ENCODE assay signal across 8 cellular contexts in the genomic region with DNA sequence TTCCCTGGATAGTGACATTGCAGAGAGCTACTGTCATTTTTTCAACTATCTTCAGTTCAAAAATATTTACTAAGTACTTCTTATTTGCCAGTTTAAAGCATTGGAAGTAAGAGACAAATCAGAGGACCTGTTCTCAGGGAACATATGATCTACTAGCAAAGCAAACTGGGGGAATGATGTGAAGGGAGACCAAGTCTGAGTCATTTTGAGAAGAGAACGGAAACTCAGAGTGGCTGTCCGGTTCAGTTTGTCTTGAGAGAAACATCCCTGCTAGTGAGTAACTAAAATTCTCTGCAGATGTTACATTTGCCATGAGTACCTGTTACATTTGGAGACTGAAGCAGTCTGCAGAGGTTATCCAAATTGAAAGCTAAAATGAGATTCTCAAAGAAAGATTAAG.
DNase-seq lines count a peak whose midpoint lies in the region; ATAC-seq, FAIRE-seq and TF ChIP-seq lines count a peak whose summit lies in the region.

No MANE protein-coding gene starts in this region.

- H3K27me3 ChIP-seq in adipocyte (replicated peaks; ENCODE audit: control insufficient read depth, insufficient read depth, low read length) (no peaks in the 10 kb centered on the region), left ventricle myocardium inferior (ENCODE audit: low read depth) (no peaks in the 10 kb centered on the region)

- intact Hi-C loops in left ventricle myocardium inferior (cut with micrococcal nuclease) = no loop called here

- no peak for FAIRE-seq in HTR-8/SVneo (lab: Jason Lieb, UNC)

- TF ChIP-seq CTCF in left ventricle myocardium inferior (IDR thresholded peaks at IDR 0.05; ENCODE audit: borderline replicate concordance) = no peak

- H3K4me1 ChIP-seq in adipocyte (ENCODE audit: control insufficient read depth, insufficient read depth, low read length) = peaks cover 5% of the 10 kb centered on the region
- H3K4me1 ChIP-seq in left ventricle myocardium inferior = no peaks in the 10 kb centered on the region

- TF ChIP-seq POLR2A in GM18505 (IDR thresholded peaks at IDR 0.05; ENCODE audit: borderline replicate concordance, extremely low read depth, insufficient read depth, insufficient read length) = no peak

- DNase-seq in adipocyte (ENCODE audit: low read depth) (peak; percentile 12), NCI-H1694 treated with DMSO at 0.1 percent for 48 hours (lab: John Stamatoyannopoulos, UW) (no peak), HuH-7 (ENCODE audit: low spot score) (no peak), HTR-8/SVneo (ENCODE audit: insufficient read length, low spot score) (no peak), left ventricle myocardium inferior (no peak)

- H3K4me3 ChIP-seq in adipocyte (ENCODE audit: low read length) (no peak overlapping the region), left ventricle myocardium inferior (no peak overlapping the region)

- H3K27ac ChIP-seq in left ventricle myocardium inferior (replicated peaks) = no peak overlapping the region

- H3K9ac ChIP-seq in adipocyte (ENCODE audit: low read length) = no peak overlapping the region

- peak; percentile 77 for ATAC-seq in GM18505 (IDR thresholded peaks at IDR 0.05; ENCODE audit: unreplicated experiment)
- ATAC-seq in GM19467 (IDR thresholded peaks at IDR 0.05; ENCODE audit: unreplicated experiment) = peak; percentile 79
- ATAC-seq in HG03066 (IDR thresholded peaks at IDR 0.05; ENCODE audit: low read depth, unreplicated experiment) = peak; percentile 76

- no peaks in the 10 kb centered on the region for H3K9me3 ChIP-seq in adipocyte (ENCODE audit: control insufficient read depth, low read length)
- no peaks in the 10 kb centered on the region for H3K9me3 ChIP-seq in left ventricle myocardium inferior (replicated peaks)

- H3K36me3 ChIP-seq in adipocyte (ENCODE audit: control insufficient read depth, insufficient read depth, low read length, severe bottlenecking) = no peaks in the 10 kb centered on the region
- no peaks in the 10 kb centered on the region for H3K36me3 ChIP-seq in left ventricle myocardium inferior
